ENCODE assay signal across 7 cellular contexts in genomic region chr2:282693-283263, GRCh38. TPM values are rescaled to one million over a fixed set of nuclear protein-coding genes. Genes with fewer than 3 reads are reported as not detected.
"Had no signal": no experiment of that assay in that cellular context is flagged by ENCODE, and none has a peak within 500 bp of the region (broad histone marks: within the 10 kb centered on the region; RNA-seq: fewer than 3 reads in every experiment).

No MANE protein-coding gene starts in this region.

- ATAC-seq: GM23338 had no signal

- H2AFZ ChIP-seq: GM23338 had no signal

- FAIRE-seq: H1, H54 had no signal

- H3K4me3 ChIP-seq: GM23338 had no signal

- DNase-seq: H9, HCEC 1CT, KBM-7 had no signal

RNA-seq across cellular contexts. Expression of gene ALKAL2, which starts 5.1 kb away (rescaled TPM):
- total RNA-seq: HT-29 had no signal
